8 cellular contexts compared by ENCODE assay signal in the genomic region with DNA sequence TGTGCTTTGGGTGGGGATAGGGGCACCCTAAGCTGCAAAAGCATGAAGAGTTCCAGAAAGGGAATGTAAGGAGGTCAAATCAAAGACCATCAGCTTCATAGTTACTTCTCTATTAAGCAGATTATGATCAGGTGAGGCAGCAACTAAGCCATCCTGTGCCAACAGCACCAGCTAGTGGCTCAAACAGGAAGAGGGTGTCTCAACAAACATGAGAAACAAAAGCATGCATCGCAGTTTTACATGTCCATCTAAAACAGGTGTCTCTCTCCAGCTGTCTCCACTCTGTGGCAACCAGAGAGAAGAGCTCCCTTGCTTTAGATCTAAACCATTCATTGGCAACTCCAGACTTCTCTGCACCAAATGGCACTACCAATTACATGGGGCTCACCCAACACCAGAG. TPM values are rescaled to one million over a fixed set of nuclear protein-coding genes. Genes with fewer than 3 reads are reported as not detected.
DNase-seq lines count a peak whose midpoint lies in the region; TF ChIP-seq lines count a peak whose summit lies in the region.

No MANE protein-coding gene starts in this region.

- H4K20me1 ChIP-seq in MM.1S (ENCODE audit: insufficient read depth, low read length): no peaks in the 10 kb centered on the region
- H4K20me1 ChIP-seq in osteoblast (ENCODE audit: insufficient read depth, low read length): peaks cover 98% of the 10 kb centered on the region

- no peaks in the 10 kb centered on the region for H3F3A ChIP-seq in MM.1S (ENCODE audit: insufficient read depth, low read length)

- no peaks in the 10 kb centered on the region for H3K4me1 ChIP-seq in MM.1S (ENCODE audit: low read length)
- H3K4me1 ChIP-seq in osteoblast (ENCODE audit: insufficient read depth, low read length): peaks cover 6% of the 10 kb centered on the region

- H3K9me3 ChIP-seq in MM.1S (replicated peaks; ENCODE audit: insufficient read depth, low read length) (no peaks in the 10 kb centered on the region), osteoblast (ENCODE audit: low read depth, low read length) (no peaks in the 10 kb centered on the region)

- H2AFZ ChIP-seq in MM.1S (ENCODE audit: low read length): no peak overlapping the region
- no peak overlapping the region for H2AFZ ChIP-seq in osteoblast (ENCODE audit: low read length)

- H3K36me3 ChIP-seq in MM.1S (replicated peaks; ENCODE audit: insufficient read depth, low read length) (no peaks in the 10 kb centered on the region), osteoblast (ENCODE audit: insufficient read depth, low read length) (peaks cover 75% of the 10 kb centered on the region)

- H3K4me3 ChIP-seq in MM.1S (ENCODE audit: low read length) (no peak overlapping the region), osteoblast (ENCODE audit: insufficient read depth, low read length) (no peak overlapping the region)

- H3K79me2 ChIP-seq in MM.1S (ENCODE audit: low read length): no peaks in the 10 kb centered on the region
- peaks cover 100% of the 10 kb centered on the region for H3K79me2 ChIP-seq in osteoblast (ENCODE audit: insufficient read depth, low read length)

- TF ChIP-seq CTCF in MM.1S (IDR thresholded peaks at IDR 0.05; ENCODE audit: low read length) (peak; percentile 21), osteoblast (IDR thresholded peaks at IDR 0.05; ENCODE audit: extremely low read depth, low read depth, low read length) (peak; percentile 55)

- DNase-seq in NCI-H82 (lab: John Stamatoyannopoulos, UW): peak; percentile 6
- DNase-seq in NCI-H82 treated with DMSO at 0.1 percent for 48 hours (lab: John Stamatoyannopoulos, UW; ENCODE audit: unreplicated experiment): no peak
- DNase-seq in MM.1S: no peak
- DNase-seq in dermis blood vessel endothelial cell: peak; percentile 41
- peak; percentile 51 for DNase-seq in osteoblast (ENCODE audit: insufficient read length, low spot score, missing footprints)
- no peak for DNase-seq in NOMO-1 (lab: John Stamatoyannopoulos, UW; ENCODE audit: unreplicated experiment in 2 of 2)
- DNase-seq in NCI-H510A treated with DMSO at 0.1 percent for 48 hours (lab: John Stamatoyannopoulos, UW): no peak
- no peak for DNase-seq in NCI-H446 treated with DMSO at 0.1 percent for 48 hours (lab: John Stamatoyannopoulos, UW)

- H3K4me2 ChIP-seq in MM.1S (ENCODE audit: low read depth, low read length) (no peak overlapping the region), osteoblast (ENCODE audit: insufficient read depth, low read length) (no peak overlapping the region)

- H3K27me3 ChIP-seq in MM.1S (replicated peaks; ENCODE audit: insufficient read depth, low read length): no peaks in the 10 kb centered on the region
- H3K27me3 ChIP-seq in osteoblast (ENCODE audit: insufficient read depth, low read length): no peaks in the 10 kb centered on the region

- H3K27ac ChIP-seq in MM.1S (ENCODE audit: low read length) (no peak overlapping the region), osteoblast (ENCODE audit: low read depth, low read length) (no peak overlapping the region)

- H3K9ac ChIP-seq in MM.1S (ENCODE audit: low read length): no peak overlapping the region

- H3K9me2 ChIP-seq in MM.1S (replicated peaks; ENCODE audit: insufficient read depth, low read length): no peaks in the 10 kb centered on the region

RNA-seq across cellular contexts. Expression of gene ACTN1, which starts 52.9 kb away (rescaled TPM):
- total RNA-seq in dermis blood vessel endothelial cell (233 and 441 TPM in 2 replicates), osteoblast (444 and 447 TPM in 2 replicates)

Comparison
In these comparisons a context has a peak if more than half of its experiments do, and no peak if none do; other contexts are left out.
1. DNase-seq: peak in NCI-H82 (single experiment), dermis blood vessel endothelial cell (single experiment) and osteoblast (single experiment); none in NCI-H82 treated with DMSO at 0.1 percent for 48 hours (single experiment), MM.1S (single experiment), NOMO-1 (0 of 2), NCI-H510A treated with DMSO at 0.1 percent for 48 hours (single experiment) and NCI-H446 treated with DMSO at 0.1 percent for 48 hours (single experiment).